7 cellular contexts compared by ENCODE assay signal in the genomic region with DNA sequence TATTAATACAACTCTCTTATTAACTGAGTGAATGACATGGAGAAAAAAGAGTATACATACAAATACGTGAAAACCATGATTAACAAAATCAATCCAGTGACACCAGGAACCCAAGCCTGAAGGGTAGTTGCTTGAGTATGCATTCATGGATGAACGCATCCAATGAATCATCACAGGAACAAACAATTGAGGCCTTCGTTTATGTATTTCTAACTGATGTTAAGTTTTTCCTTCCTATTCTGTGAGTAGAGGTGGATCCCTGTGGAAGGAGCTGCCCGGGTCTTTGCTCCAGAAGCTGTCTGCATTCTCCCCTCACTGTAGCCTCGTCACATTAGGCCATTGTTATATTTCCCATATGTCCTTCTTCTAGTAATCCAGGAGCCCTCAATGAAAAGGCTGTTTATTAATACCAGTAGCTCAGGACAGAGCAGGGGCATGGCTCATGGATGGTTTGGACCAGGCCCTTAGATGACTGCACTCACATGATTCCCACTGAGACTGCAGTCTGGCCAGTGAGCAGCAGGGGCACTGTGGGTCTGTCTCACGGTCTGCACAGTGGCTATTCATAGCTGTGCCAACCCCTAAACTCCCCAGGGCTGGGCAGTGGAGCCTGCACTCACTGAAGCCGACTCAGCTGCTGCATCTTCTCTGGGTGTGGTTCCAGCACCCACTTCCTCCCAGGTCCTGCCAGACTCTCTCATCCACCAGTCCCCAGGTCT.
DNase-seq lines count a peak whose midpoint lies in the region; ATAC-seq, FAIRE-seq and TF ChIP-seq lines count a peak whose summit lies in the region.

No MANE protein-coding gene starts in this region.

- no TSS peak for BruUV-seq in K562 (replicated peaks; lab: Mats Ljungman, UMichigan)

- CTCF ChIA-PET in K562 (lab: Yijun Ruan, JAX; ENCODE audit: low intra/inter-chr PET ratio), result interaction anchor here (0.5 to 2.0 kb wide), 5 partner anchors 46 to 1104 kb away, joined by 3 to 9 read pairs (median 5); no protein-coding TSS in a partner anchor

- no peak for TF ChIP-seq CTCF in K562 (IDR thresholded peaks at IDR 0.05 in 2 of 3, conservative IDR thresholded peaks at IDR 0.05 in 1 of 3; ENCODE audit: insufficient read depth in 2 of 3, low read depth in 1 of 3, low read length in 3 of 3)

- 37% methylated on average over 7 of the region's 7 CpGs for WGBS in K562 (ENCODE audit: insufficient coverage, low coverage, missing lambda C conversion rate)

- TF ChIP-seq POLR2A in K562 (conservative IDR thresholded peaks at IDR 0.05), result no peak

- H3K27ac Mint-ChIP-seq in stimulated activated naive CD8-positive, alpha-beta T cell treated with anti-CD3 and anti-CD28 coated beads, Interleukin-15, amount 100 ng/mL, for 72 hours, result no peak overlapping the region

- TF ChIP-seq RAD21 in K562 (CRISPR knock-in tag; conservative IDR thresholded peaks at IDR 0.05 in 1 of 2, IDR thresholded peaks at IDR 0.05 in 1 of 2), result peak in 1 of 2 experiments; percentile 35; a peak in 1 of 4 replicates

- H3K4me3 Mint-ChIP-seq in stimulated activated naive CD8-positive, alpha-beta T cell treated with anti-CD3 and anti-CD28 coated beads, Interleukin-15, amount 100 ng/mL, for 72 hours, result no peak overlapping the region

- H3K4me1 Mint-ChIP-seq in stimulated activated naive CD8-positive, alpha-beta T cell treated with anti-CD3 and anti-CD28 coated beads, Interleukin-15, amount 100 ng/mL, for 72 hours, result peaks cover 14% of the 10 kb centered on the region

- H3K79me2 ChIP-seq in K562 (ENCODE audit: control insufficient read depth, insufficient read depth, low read length), result no peaks in the 10 kb centered on the region

- FAIRE-seq in K562 (lab: Jason Lieb, UNC), result peak; percentile 80

- ATAC-seq in GM18870 (IDR thresholded peaks at IDR 0.05; ENCODE audit: unreplicated experiment) (peak; percentile 77), HG03039 (IDR thresholded peaks at IDR 0.05; ENCODE audit: unreplicated experiment) (peak; percentile 66), K562 (peak; percentile 95)
- peak; percentile 95 for ATAC-seq in stimulated activated naive CD8-positive, alpha-beta T cell treated with anti-CD3 and anti-CD28 coated beads, Interleukin-15, amount 100 ng/mL, for 72 hours

- H3K27me3 Mint-ChIP-seq in stimulated activated naive CD8-positive, alpha-beta T cell treated with anti-CD3 and anti-CD28 coated beads, Interleukin-15, amount 100 ng/mL, for 72 hours, result peaks cover under 1% of the 10 kb centered on the region

- no peaks in the 10 kb centered on the region for H3K9me3 ChIP-seq in K562 (replicated peaks; ENCODE audit: control insufficient read depth, insufficient read depth, low read depth, low read length)

- no peak for TF ChIP-seq EP300 in K562 (IDR thresholded peaks at IDR 0.05; ENCODE audit: low read length)

- intact Hi-C loops in K562 (cut with micrococcal nuclease), result loop anchor here (2.0 to 5.0 kb wide), 2 partner anchors 42 to 84 kb away; no protein-coding TSS in a partner anchor

- 0 out of 3 replicates have a peak overlapping the region, but pooled peaks have one; percentile 2 for H3K27ac ChIP-seq in K562 (ENCODE audit: extremely low read depth, low read depth, low read length)

- no peaks in the 10 kb centered on the region for H4K20me1 ChIP-seq in K562 (replicated peaks; ENCODE audit: control insufficient read depth, insufficient read depth, low read length)

- POLR2A ChIA-PET in K562 (lab: Yijun Ruan, JAX), result interaction anchor here (0.5 to 5.1 kb wide), 24 partner anchors 9 to 443 kb away, joined by 3 to 47 read pairs (median 5); partner anchors contain the start of gene TOP3B

- peak overlapping the region; percentile 34 for H2AFZ ChIP-seq in K562 (ENCODE audit: low read depth, low read length)

- peaks cover 13 to 36% of the 10 kb centered on the region in 2 experiments; a peak in 4 of 5 replicates for H3K4me1 ChIP-seq in K562 (replicated peaks in 1 of 2; ENCODE audit: control insufficient read depth in 2 of 2, insufficient read depth in 2 of 2, low read length in 2 of 2)

- in situ Hi-C loops in K562 (cut with MboI), result loop anchor here (5.0 kb wide), 1 partner anchor 52 kb away; no protein-coding TSS in a partner anchor

- peak; percentile 57 for DNase-seq in DMS53 treated with DMSO at 0.1 percent for 48 hours (lab: John Stamatoyannopoulos, UW; ENCODE audit: unreplicated experiment)
- peak; percentile 61 for DNase-seq in NOMO-1 treated with dmso at 0.1 percent for 144 hours (lab: John Stamatoyannopoulos, UW; ENCODE audit: unreplicated experiment)
- DNase-seq in K562 (ENCODE audit: extremely low read depth in 1 of 4, low spot score in 3 of 4), result peak; percentile 89 to 96 (median 94)
- peak; percentile 90 for DNase-seq in kidney tubule cell (ENCODE audit: low spot score)
- peak; percentile 21 to 54 for DNase-seq in stimulated activated naive CD8-positive, alpha-beta T cell treated with anti-CD3 and anti-CD28 coated beads, Interleukin-15, amount 100 ng/mL, for 72 hours

- no peak overlapping the region for H3K4me3 ChIP-seq in K562

- H3K4me2 ChIP-seq in K562 (ENCODE audit: insufficient read depth, low read length), result peak overlapping the region; percentile 57

- no peaks in the 10 kb centered on the region for H3K9me1 ChIP-seq in K562 (ENCODE audit: control insufficient read depth, insufficient read depth, low read length)

- H3K9ac ChIP-seq in K562 (ENCODE audit: insufficient read depth in 1 of 2, low read depth in 2 of 2, low read length in 2 of 2), result no peak overlapping the region; a peak in 1 of 4 replicates

- H3K27me3 ChIP-seq in K562 (ENCODE audit: control insufficient read depth in 2 of 2, insufficient read depth in 2 of 2, low read length in 2 of 2), result no peaks in the 10 kb centered on the region

- H3K36me3 ChIP-seq in K562 (ENCODE audit: control insufficient read depth, insufficient read depth, low read length), result no peaks in the 10 kb centered on the region

- H3K9me3 Mint-ChIP-seq in stimulated activated naive CD8-positive, alpha-beta T cell treated with anti-CD3 and anti-CD28 coated beads, Interleukin-15, amount 100 ng/mL, for 72 hours, result no peaks in the 10 kb centered on the region

TF ChIP-seq in K562, 482 proteins besides CTCF, POLR2A, EP300 and RAD21 (continues in another document):
- TF ChIP-seq ZNF408 (CRISPR knock-in tag; IDR thresholded peaks at IDR 0.05; ENCODE audit: low read depth) (no peak), HEY1 (CRISPR knock-in tag; IDR thresholded peaks at IDR 0.05; ENCODE audit: borderline replicate concordance) (0 out of 2 replicates have a peak, but pooled peaks have one; percentile 75), SUPT5H (IDR thresholded peaks at IDR 0.05) (no peak), ZBTB26 (CRISPR knock-in tag; IDR thresholded peaks at IDR 0.05) (no peak), STAG1 (CRISPR knock-in tag; IDR thresholded peaks at IDR 0.05; ENCODE audit: borderline replicate concordance) (peak; percentile 48), ZNF764 (CRISPR knock-in tag; IDR thresholded peaks at IDR 0.05; ENCODE audit: low read depth) (0 out of 2 replicates have a peak, but pooled peaks have one; percentile 19), CBFB (CRISPR knock-in tag; IDR thresholded peaks at IDR 0.05) (peak; percentile 90; the same call in 1 of the 2 replicates), CBX3 (IDR thresholded peaks at IDR 0.05; ENCODE audit: borderline replicate concordance in 1 of 2, low read length in 2 of 2) (peak in 1 of 2 experiments; percentile 77; a peak in 1 of 3 replicates), CREM (IDR thresholded peaks at IDR 0.05; ENCODE audit: low read depth) (peak; percentile 45; the same call in 1 of the 2 replicates), RBM34 (IDR thresholded peaks at IDR 0.05; ENCODE audit: borderline replicate concordance, insufficient read depth, low read length) (no peak), STAT5A (IDR thresholded peaks at IDR 0.05; ENCODE audit: borderline replicate concordance, low read length) (peak; percentile 40; the same call in 1 of the 2 replicates), TCFL5 (CRISPR knock-in tag; conservative IDR thresholded peaks at IDR 0.05) (peak; percentile 32; the same call in 1 of the 2 replicates), FOXK1 (CRISPR knock-in tag; IDR thresholded peaks at IDR 0.05; ENCODE audit: borderline replicate concordance) (no peak), MYNN (IDR thresholded peaks at IDR 0.05) (no peak), MYNN (CRISPR knock-in tag; IDR thresholded peaks at IDR 0.05) (peak; percentile 7; the same call in 1 of the 2 replicates)
- TF ChIP-seq, protein P1, sequence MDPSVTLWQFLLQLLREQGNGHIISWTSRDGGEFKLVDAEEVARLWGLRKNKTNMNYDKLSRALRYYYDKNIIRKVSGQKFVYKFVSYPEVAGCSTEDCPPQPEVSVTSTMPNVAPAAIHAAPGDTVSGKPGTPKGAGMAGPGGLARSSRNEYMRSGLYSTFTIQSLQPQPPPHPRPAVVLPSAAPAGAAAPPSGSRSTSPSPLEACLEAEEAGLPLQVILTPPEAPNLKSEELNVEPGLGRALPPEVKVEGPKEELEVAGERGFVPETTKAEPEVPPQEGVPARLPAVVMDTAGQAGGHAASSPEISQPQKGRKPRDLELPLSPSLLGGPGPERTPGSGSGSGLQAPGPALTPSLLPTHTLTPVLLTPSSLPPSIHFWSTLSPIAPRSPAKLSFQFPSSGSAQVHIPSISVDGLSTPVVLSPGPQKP (CRISPR knock-in tag; IDR thresholded peaks at IDR 0.05), result 0 out of 2 replicates have a peak, but pooled peaks have one; percentile 27
- TF ChIP-seq, protein P2, sequence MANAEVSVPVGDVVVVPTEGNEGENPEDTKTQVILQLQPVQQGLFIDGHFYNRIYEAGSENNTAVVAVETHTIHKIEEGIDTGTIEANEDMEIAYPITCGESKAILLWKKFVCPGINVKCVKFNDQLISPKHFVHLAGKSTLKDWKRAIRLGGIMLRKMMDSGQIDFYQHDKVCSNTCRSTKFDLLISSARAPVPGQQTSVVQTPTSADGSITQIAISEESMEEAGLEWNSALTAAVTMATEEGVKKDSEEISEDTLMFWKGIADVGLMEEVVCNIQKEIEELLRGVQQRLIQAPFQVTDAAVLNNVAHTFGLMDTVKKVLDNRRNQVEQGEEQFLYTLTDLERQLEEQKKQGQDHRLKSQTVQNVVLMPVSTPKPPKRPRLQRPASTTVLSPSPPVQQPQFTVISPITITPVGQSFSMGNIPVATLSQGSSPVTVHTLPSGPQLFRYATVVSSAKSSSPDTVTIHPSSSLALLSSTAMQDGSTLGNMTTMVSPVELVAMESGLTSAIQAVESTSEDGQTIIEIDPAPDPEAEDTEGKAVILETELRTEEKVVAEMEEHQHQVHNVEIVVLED (CRISPR knock-in tag; IDR thresholded peaks at IDR 0.05), result no peak

Comparison
In these comparisons a context has a peak if more than half of its experiments do, and no peak if none do; other contexts are left out.
1. DNase-seq: peak in every context shown above with its lines; median percentile 94 in K562; 90 in kidney tubule cell; 61 in NOMO-1 treated with dmso at 0.1 percent for 144 hours; 57 in DMS53 treated with DMSO at 0.1 percent for 48 hours; 38 in stimulated activated naive CD8-positive, alpha-beta T cell treated with anti-CD3 and anti-CD28 coated beads, Interleukin-15, amount 100 ng/mL, for 72 hours.